Comparison of ENCODE assay signal across 8 cellular contexts in genomic region chrX:14873676-14874049, GRCh38. TPM values are rescaled to one million over a fixed set of nuclear protein-coding genes. Genes with fewer than 3 reads are reported as not detected.
A peak's percentile ranks its signal among the peaks of the same experiment; 100 is the strongest.
DNase-seq lines count a peak whose midpoint lies in the region; ATAC-seq, FAIRE-seq and TF ChIP-seq lines count a peak whose summit lies in the region.

No MANE protein-coding gene starts in this region.

- peaks cover 11% of the 10 kb centered on the region for H3K4me1 ChIP-seq in CD8-positive, alpha-beta memory T cell (ENCODE audit: insufficient read depth, low read length)
- H3K4me1 ChIP-seq in OCI-LY7 (ENCODE audit: insufficient read depth, low read length, poor library complexity, severe bottlenecking) = peaks cover 10% of the 10 kb centered on the region
- H3K4me1 ChIP-seq in endothelial cell of umbilical vein (ENCODE audit: control insufficient read depth, extremely low read depth, insufficient read depth, low read length) = peaks cover 9% of the 10 kb centered on the region

- peak overlapping the region; percentile 93 for H3K9ac ChIP-seq in endothelial cell of umbilical vein (replicated peaks; ENCODE audit: extremely low read depth, insufficient read depth, low read length)

- H3K27ac ChIP-seq in CD8-positive, alpha-beta memory T cell (ENCODE audit: low read depth, low read length) = peak overlapping the region; percentile 85
- H3K27ac ChIP-seq in OCI-LY7 (ENCODE audit: low read depth, low read length, poor library complexity, severe bottlenecking) = peak overlapping the region; percentile 53
- H3K27ac ChIP-seq in endothelial cell of umbilical vein (ENCODE audit: insufficient read depth, low read depth, low read length) = peak overlapping the region; percentile 69

- no peaks in the 10 kb centered on the region for H3K9me2 ChIP-seq in OCI-LY7 (ENCODE audit: insufficient read depth, low read length)

- H4K20me1 ChIP-seq in OCI-LY7 (ENCODE audit: insufficient read depth, low read length) = no peaks in the 10 kb centered on the region
- no peaks in the 10 kb centered on the region for H4K20me1 ChIP-seq in endothelial cell of umbilical vein (replicated peaks; ENCODE audit: control insufficient read depth, extremely low read depth, insufficient read depth, low read length)

- H3K27me3 Mint-ChIP-seq in CD8-positive, alpha-beta memory T cell = no peaks in the 10 kb centered on the region
- no peaks in the 10 kb centered on the region for H3K27me3 Mint-ChIP-seq in osteocyte (ENCODE audit: unreplicated experiment)

- H3K9me3 ChIP-seq in CD8-positive, alpha-beta memory T cell (ENCODE audit: low read length) = no peaks in the 10 kb centered on the region
- H3K9me3 ChIP-seq in OCI-LY7 (ENCODE audit: low read length) = no peaks in the 10 kb centered on the region
- H3K9me3 ChIP-seq in endothelial cell of umbilical vein (replicated peaks; ENCODE audit: control insufficient read depth, insufficient read depth, low read length) = no peaks in the 10 kb centered on the region

- TSS peak; percentile 72 for BruUV-seq in OCI-LY7 (replicated peaks; lab: Mats Ljungman, UMichigan)
- BruUV-seq in endothelial cell of umbilical vein (replicated peaks; lab: Mats Ljungman, UMichigan) = TSS peak; percentile 47

- H3K4me1 Mint-ChIP-seq in CD8-positive, alpha-beta memory T cell = peaks cover 6 to 35% (median 11%) of the 10 kb centered on the region in 3 donors
- H3K4me1 Mint-ChIP-seq in osteocyte (ENCODE audit: unreplicated experiment) = peaks cover 2% of the 10 kb centered on the region

- intact Hi-C loops in OCI-LY7 (cut with micrococcal nuclease; ENCODE audit: unreplicated experiment) = loop anchor here (10.0 kb wide), 2 partner anchors 921 to 1119 kb away; partner anchors contain the start of gene ZRSR2
- intact Hi-C loops in endothelial cell of umbilical vein (cut with micrococcal nuclease) = loop anchor here (1.0 to 10.0 kb wide), 5 partner anchors 17 to 1919 kb away; no protein-coding TSS in a partner anchor
- intact Hi-C loops in left colon (cut with DNase I, micrococcal nuclease) = no loop called here
- intact Hi-C loops in head of caudate nucleus (cut with DNase I) = no loop called here

- no peak for ATAC-seq in left colon
- ATAC-seq in GM21619 (IDR thresholded peaks at IDR 0.05; ENCODE audit: unreplicated experiment) = no peak

- no peak for DNase-seq in CD8-positive, alpha-beta memory T cell
- DNase-seq in OCI-LY7 (ENCODE audit: low spot score) (no peak), endothelial cell of umbilical vein (ENCODE audit: low read depth, low spot score) (no peak), osteocyte (ENCODE audit: extremely low spot score, unreplicated experiment) (no peak), left colon (no peak), cerebellum (ENCODE audit: low spot score) (no peak), head of caudate nucleus (no peak)

- dilution Hi-C loops in endothelial cell of umbilical vein (cut with MboI; ENCODE audit: extremely low pct_ligation_motif_present, low sequenced_read_pairs) = no loop called here

- H3K79me2 ChIP-seq in OCI-LY7 (ENCODE audit: insufficient read depth, low read depth, low read length) = peaks cover 52% of the 10 kb centered on the region
- peaks cover 35% of the 10 kb centered on the region for H3K79me2 ChIP-seq in endothelial cell of umbilical vein (ENCODE audit: control insufficient read depth, insufficient read depth, low read length)

- CTCF ChIA-PET in CD8-positive, alpha-beta memory T cell (lab: Charles Lee) = no interaction called here
- CTCF ChIA-PET in OCI-LY7 (lab: Charles Lee; ENCODE audit: unreplicated experiment) (no interaction called here), endothelial cell of umbilical vein (lab: Charles Lee) (no interaction called here)

- POLR2A ChIA-PET in CD8-positive, alpha-beta memory T cell (lab: Charles Lee) = interaction anchor here (0.6 kb wide), 1 partner anchor 667 kb away, joined by 5 read pairs; no protein-coding TSS in a partner anchor
- POLR2A ChIA-PET in OCI-LY7 (lab: Charles Lee) (interaction anchor here (0.7 to 1.0 kb wide), 2 partner anchors 9 to 12 kb away, joined by 3 read pairs; no protein-coding TSS in a partner anchor), endothelial cell of umbilical vein (lab: Charles Lee) (no interaction called here)

- peak overlapping the region; percentile 96 for H3K4me2 ChIP-seq in OCI-LY7 (ENCODE audit: low read length)
- H3K4me2 ChIP-seq in endothelial cell of umbilical vein (ENCODE audit: insufficient read depth, low read length) = peak overlapping the region; percentile 87

- no peak for FAIRE-seq in endothelial cell of umbilical vein (lab: Jason Lieb, UNC)

- peak overlapping the region; percentile 84 to 97 (median 89) for H3K4me3 Mint-ChIP-seq in CD8-positive, alpha-beta memory T cell
- H3K4me3 Mint-ChIP-seq in osteocyte (ENCODE audit: unreplicated experiment) = peak overlapping the region; percentile 81

- H3K27me3 ChIP-seq in CD8-positive, alpha-beta memory T cell (ENCODE audit: insufficient read depth, low read length, poor library complexity, severe bottlenecking) = no peaks in the 10 kb centered on the region
- no peaks in the 10 kb centered on the region for H3K27me3 ChIP-seq in endothelial cell of umbilical vein (ENCODE audit: control insufficient read depth in 2 of 2, insufficient read depth in 2 of 2, low read length in 2 of 2)

- no peak for TF ChIP-seq POLR2A in endothelial cell of umbilical vein (IDR thresholded peaks at IDR 0.05; ENCODE audit: low read depth, low read length)

- peak overlapping the region; percentile 80 for H3K4me3 ChIP-seq in CD8-positive, alpha-beta memory T cell (ENCODE audit: low read length)
- peak overlapping the region; percentile 88 for H3K4me3 ChIP-seq in OCI-LY7 (ENCODE audit: low read depth, low read length, poor library complexity, severe bottlenecking)
- peak overlapping the region; percentile 69 to 94 (median 88) for H3K4me3 ChIP-seq in endothelial cell of umbilical vein (replicated peaks in 1 of 3; ENCODE audit: insufficient read depth in 1 of 3, low read depth in 1 of 3, low read length in 3 of 3)

- H3K27ac Mint-ChIP-seq in CD8-positive, alpha-beta memory T cell = peak overlapping the region; percentile 87 to 94 (median 91)
- H3K27ac Mint-ChIP-seq in osteocyte (ENCODE audit: unreplicated experiment) = peak overlapping the region; percentile 59

- TF ChIP-seq CTCF in OCI-LY7 (conservative IDR thresholded peaks at IDR 0.05; ENCODE audit: low read length) = no peak
- no peak for TF ChIP-seq CTCF in endothelial cell of umbilical vein (IDR thresholded peaks at IDR 0.05; ENCODE audit: extremely low read depth in 1 of 2, insufficient read depth in 1 of 2, low read depth in 1 of 2, low read length in 2 of 2)
- no peak for TF ChIP-seq CTCF in osteocyte (IDR thresholded peaks at IDR 0.05)

- H3K9me3 Mint-ChIP-seq in CD8-positive, alpha-beta memory T cell = no peaks in the 10 kb centered on the region
- peaks cover 7% of the 10 kb centered on the region for H3K9me3 Mint-ChIP-seq in osteocyte (ENCODE audit: unreplicated experiment)

- H3K36me3 Mint-ChIP-seq in CD8-positive, alpha-beta memory T cell = peaks cover 0 to 8% (median 3%) of the 10 kb centered on the region in 3 donors
- peaks cover 7% of the 10 kb centered on the region for H3K36me3 Mint-ChIP-seq in osteocyte (ENCODE audit: unreplicated experiment)

- no peaks in the 10 kb centered on the region for H3K36me3 ChIP-seq in CD8-positive, alpha-beta memory T cell (ENCODE audit: insufficient read depth, low read length)
- peaks cover 6% of the 10 kb centered on the region for H3K36me3 ChIP-seq in OCI-LY7 (ENCODE audit: insufficient read depth, low read length)
- H3K36me3 ChIP-seq in endothelial cell of umbilical vein (ENCODE audit: control insufficient read depth in 2 of 2, extremely low read depth in 1 of 2, insufficient read depth in 2 of 2, low read length in 2 of 2) = no peaks in the 10 kb centered on the region

- H3K9me1 ChIP-seq in endothelial cell of umbilical vein (replicated peaks; ENCODE audit: control insufficient read depth, extremely low read depth, insufficient read depth, low read length) = no peaks in the 10 kb centered on the region

- H2AFZ ChIP-seq in OCI-LY7 (ENCODE audit: low read length) = peak overlapping the region; percentile 78; the same call in 1 of the 2 replicates
- peak overlapping the region; percentile 70 for H2AFZ ChIP-seq in endothelial cell of umbilical vein (ENCODE audit: low read depth, low read length)

TF ChIP-seq in endothelial cell of umbilical vein, 7 proteins besides CTCF, POLR2A, EP300 and RAD21:
- TF ChIP-seq POLR2AphosphoS5 (IDR thresholded peaks at IDR 0.05; ENCODE audit: insufficient read depth, low read depth, low read length) (no peak), GATA2 (IDR thresholded peaks at IDR 0.05; ENCODE audit: insufficient read depth, insufficient read length, low read depth, low read length) (no peak)
TF ChIP-seq in endothelial cell of umbilical vein: peak in this region for 0.

RNA-seq across cellular contexts. Expression of gene MOSPD2, which starts 0.4 kb away (rescaled TPM):
- 1 to 10 TPM; 8.3 to 9.3 TPM for total RNA-seq in CD8-positive, alpha-beta memory T cell
- 7.4 TPM for polyA plus RNA-seq in CD8-positive, alpha-beta memory T cell
- total RNA-seq in OCI-LY7 (2014; rRNA removed; shearing (Covaris generic)) = 8.0 and 8.8 TPM in 2 replicates
- total RNA-seq in OCI-LY7 (2022) (10.1 and 11.3 TPM in 2 replicates), endothelial cell of umbilical vein (13.3 and 14.9 TPM in 2 replicates), osteocyte (18.8 and 19.1 TPM in 2 replicates), left colon (10 to 100 TPM in 1 of 2 donors, 1 to 10 TPM in 1; 7.6 to 10.9 TPM), cerebellum (25.0 TPM)
- polyA plus RNA-seq in endothelial cell of umbilical vein = 3.7 and 4.9 TPM in 2 replicates
- 5.8 and 6.4 TPM in 2 replicates for polyA plus RNA-seq in endothelial cell of umbilical vein (2011; cell fraction: cytosol; rRNA removed)
- 11.8 and 16.9 TPM in 2 replicates for polyA plus RNA-seq in endothelial cell of umbilical vein (2011; cell fraction: nucleus; rRNA removed)
- 14.8 and 15.3 TPM in 2 replicates for polyA plus RNA-seq in endothelial cell of umbilical vein (2012)
- 16.6 and 16.9 TPM in 2 replicates for polyA minus RNA-seq in endothelial cell of umbilical vein
- 14.3 TPM for polyA minus RNA-seq in endothelial cell of umbilical vein (2011; cell fraction: cytosol; rRNA and poly(A)+ RNA removed)
- polyA minus RNA-seq in endothelial cell of umbilical vein (2011; cell fraction: nucleus; rRNA and poly(A)+ RNA removed) = 30.6 and 46.0 TPM in 2 replicates

RNA-seq across cellular contexts. Expression of gene FANCB, which starts 0.8 kb away (rescaled TPM):
- 10 to 100 TPM; 10.2 to 10.9 TPM for total RNA-seq in CD8-positive, alpha-beta memory T cell
- 2.2 TPM for polyA plus RNA-seq in CD8-positive, alpha-beta memory T cell
- total RNA-seq in OCI-LY7 (2014; rRNA removed; shearing (Covaris generic)) = 15.2 TPM in 2 replicates
- total RNA-seq in OCI-LY7 (2022) (23.7 and 24.8 TPM in 2 replicates), endothelial cell of umbilical vein (6.6 and 7.9 TPM in 2 replicates), osteocyte (2.9 and 4.2 TPM in 2 replicates), left colon (1 to 10 TPM; 1.2 to 1.8 TPM), cerebellum (14.2 TPM)
- 0.64 and 1.3 TPM in 2 replicates for polyA plus RNA-seq in endothelial cell of umbilical vein
- polyA plus RNA-seq in endothelial cell of umbilical vein (2011; cell fraction: cytosol; rRNA removed) = 1.3 and 1.7 TPM in 2 replicates
- polyA plus RNA-seq in endothelial cell of umbilical vein (2011; cell fraction: nucleus; rRNA removed) = 6.0 and 6.4 TPM in 2 replicates
- 1.7 and 4.1 TPM in 2 replicates for polyA plus RNA-seq in endothelial cell of umbilical vein (2012)
- 2.7 and 2.9 TPM in 2 replicates for polyA minus RNA-seq in endothelial cell of umbilical vein
- polyA minus RNA-seq in endothelial cell of umbilical vein (2011; cell fraction: cytosol; rRNA and poly(A)+ RNA removed) = 13.6 TPM
- polyA minus RNA-seq in endothelial cell of umbilical vein (2011; cell fraction: nucleus; rRNA and poly(A)+ RNA removed) = 8.3 and 20.3 TPM in 2 replicates

Comparison
In these comparisons a context has a peak if more than half of its experiments do, and no peak if none do; other contexts are left out.
1. intact Hi-C loops: an anchor here in OCI-LY7 (10.0 kb wide) and endothelial cell of umbilical vein (1.0 to 10.0 kb wide); none called in left colon and head of caudate nucleus.